Comparison of ENCODE assay signal across 8 cellular contexts in the genomic region with DNA sequence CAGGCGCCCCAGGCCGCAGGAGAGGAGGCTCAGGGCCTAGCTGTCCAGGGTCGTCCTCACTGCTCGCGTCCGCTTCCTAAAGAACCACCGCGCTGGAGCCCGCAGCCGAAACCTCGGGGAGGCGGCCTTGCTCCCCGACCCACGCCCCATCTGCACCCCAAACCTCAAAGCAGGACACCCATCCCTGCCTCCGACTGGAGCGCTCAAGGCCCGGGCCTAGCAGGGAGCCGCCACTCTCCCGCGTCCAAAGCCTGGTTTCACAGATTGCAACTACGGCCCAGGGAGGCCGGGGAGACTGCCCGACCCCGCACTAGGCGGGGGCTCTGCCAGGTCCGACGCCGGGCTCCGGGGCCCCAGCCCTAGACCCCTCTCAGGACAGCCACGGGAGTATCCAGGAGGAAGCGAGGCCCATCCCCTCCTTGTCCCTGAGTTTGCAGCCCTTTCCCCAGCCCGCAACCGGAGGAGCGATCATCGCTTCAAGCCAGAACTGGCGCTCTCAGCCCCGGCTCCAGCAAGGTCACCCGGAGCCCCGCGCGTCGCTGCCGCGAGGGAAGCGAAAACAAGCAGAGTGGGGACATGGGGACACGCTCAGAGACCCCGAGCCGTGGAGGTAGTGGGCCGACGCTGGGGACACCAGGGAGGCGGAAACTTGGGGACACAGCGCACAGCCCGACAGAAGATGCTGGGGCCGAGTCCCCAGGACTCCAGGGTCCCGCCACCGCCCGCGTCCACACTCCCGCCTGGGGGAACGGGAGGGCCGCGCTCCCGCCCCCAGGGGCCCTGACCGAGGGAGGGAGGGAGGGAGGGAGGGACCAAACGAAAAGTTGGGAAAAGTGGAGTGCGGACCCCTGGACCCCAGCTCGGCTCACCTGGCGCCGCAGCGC. TPM values are rescaled to one million over a fixed set of nuclear protein-coding genes. Genes with fewer than 3 reads are reported as not detected.
DNase-seq lines count a peak whose midpoint lies in the region; ATAC-seq and TF ChIP-seq lines count a peak whose summit lies in the region.

No MANE protein-coding gene starts in this region.

- H3K27me3 Mint-ChIP-seq in activated naive CD4-positive, alpha-beta T cell treated with anti-CD3 and anti-CD28 coated beads, Interleukin-2, amount 50 U/mL, for 24 hours = peaks cover 10% of the 10 kb centered on the region

- H3K27me3 ChIP-seq in hepatocyte = peaks cover 13% of the 10 kb centered on the region

- no peaks in the 10 kb centered on the region for H3K4me1 Mint-ChIP-seq in activated naive CD4-positive, alpha-beta T cell treated with anti-CD3 and anti-CD28 coated beads, Interleukin-2, amount 50 U/mL, for 24 hours

- peaks cover 1% of the 10 kb centered on the region for H3K36me3 Mint-ChIP-seq in activated naive CD4-positive, alpha-beta T cell treated with anti-CD3 and anti-CD28 coated beads, Interleukin-2, amount 50 U/mL, for 24 hours

- ATAC-seq in HG02759 (IDR thresholded peaks at IDR 0.05; ENCODE audit: unreplicated experiment) = no peak

- H3K36me3 ChIP-seq in hepatocyte (replicated peaks; ENCODE audit: insufficient read depth, low read depth) = no peaks in the 10 kb centered on the region

- H3K4me3 ChIP-seq in hepatocyte (peak overlapping the region; percentile 66), skin epidermis (peak overlapping the region; percentile 38 to 55 (median 49))

- WGBS in hepatocyte (ENCODE audit: low lambda C conversion rate, missing lambda C conversion rate) = 10% methylated on average over 49 of the region's 70 CpGs

- no peaks in the 10 kb centered on the region for H3K9me3 ChIP-seq in hepatocyte (ENCODE audit: low read depth)

- H3K27ac Mint-ChIP-seq in activated naive CD4-positive, alpha-beta T cell treated with anti-CD3 and anti-CD28 coated beads, Interleukin-2, amount 50 U/mL, for 24 hours = peak overlapping the region; percentile 12

- H3K27ac ChIP-seq in hepatocyte = peak overlapping the region; percentile 98
- H3K27ac ChIP-seq in skin epidermis = peak overlapping the region in 20 of 21 experiments; percentile 48 to 94 (median 84)

- peak overlapping the region; percentile 77 for H3K4me3 Mint-ChIP-seq in activated naive CD4-positive, alpha-beta T cell treated with anti-CD3 and anti-CD28 coated beads, Interleukin-2, amount 50 U/mL, for 24 hours

- H2AFZ ChIP-seq in hepatocyte = peak overlapping the region; percentile 82

- H3K4me1 ChIP-seq in hepatocyte (ENCODE audit: insufficient read depth) = peaks cover 20% of the 10 kb centered on the region

- peak overlapping the region; percentile 95 for H3K4me2 ChIP-seq in hepatocyte

- TF ChIP-seq CTCF in hepatocyte (IDR thresholded peaks at IDR 0.05; ENCODE audit: poor library complexity) = no peak

- no peaks in the 10 kb centered on the region for H3K9me2 ChIP-seq in hepatocyte (replicated peaks; ENCODE audit: insufficient read depth)

- H3K79me2 ChIP-seq in hepatocyte = peaks cover 14% of the 10 kb centered on the region

- peak; percentile 27 for DNase-seq in activated naive CD4-positive, alpha-beta T cell treated with Interleukin-2 at 50 U/mL for 16 hours
- DNase-seq in activated naive CD4-positive, alpha-beta T cell (lab: John Stamatoyannopoulos, UW) = no peak
- DNase-seq in hepatocyte (ENCODE audit: low spot score) (peak; percentile 49), UCSD-AML1 (lab: John Stamatoyannopoulos, UW; ENCODE audit: unreplicated experiment) (no peak), HuH-7.5 (ENCODE audit: low spot score) (no peak)

- H4K20me1 ChIP-seq in hepatocyte (ENCODE audit: insufficient read depth, poor library complexity, severe bottlenecking) = peaks cover 4% of the 10 kb centered on the region

- H3K9me3 Mint-ChIP-seq in activated naive CD4-positive, alpha-beta T cell treated with anti-CD3 and anti-CD28 coated beads, Interleukin-2, amount 50 U/mL, for 24 hours = no peaks in the 10 kb centered on the region

RNA-seq across cellular contexts. Expression of a gene that starts 0.5 kb away (rescaled TPM):
- total RNA-seq in hepatocyte = 8.2 and 10.7 TPM in 2 replicates
- 8.3 and 11.0 TPM in 2 replicates for polyA plus RNA-seq in hepatocyte

RNA-seq across cellular contexts. Expression of a gene that starts 58.5 kb away (rescaled TPM):
- total RNA-seq in hepatocyte = 42.2 and 53.2 TPM in 2 replicates
- 71.4 and 84.7 TPM in 2 replicates for polyA plus RNA-seq in hepatocyte

Comparison
In these comparisons a context has a peak if more than half of its experiments do, and no peak if none do; other contexts are left out.
1. DNase-seq: peak in activated naive CD4-positive, alpha-beta T cell treated with Interleukin-2 at 50 U/mL for 16 hours (single experiment) and hepatocyte (single experiment); none in activated naive CD4-positive, alpha-beta T cell (0 of 4), UCSD-AML1 (single experiment) and HuH-7.5 (single experiment).